Comparison of ENCODE assay signal across 1 cellular context in the genomic region with DNA sequence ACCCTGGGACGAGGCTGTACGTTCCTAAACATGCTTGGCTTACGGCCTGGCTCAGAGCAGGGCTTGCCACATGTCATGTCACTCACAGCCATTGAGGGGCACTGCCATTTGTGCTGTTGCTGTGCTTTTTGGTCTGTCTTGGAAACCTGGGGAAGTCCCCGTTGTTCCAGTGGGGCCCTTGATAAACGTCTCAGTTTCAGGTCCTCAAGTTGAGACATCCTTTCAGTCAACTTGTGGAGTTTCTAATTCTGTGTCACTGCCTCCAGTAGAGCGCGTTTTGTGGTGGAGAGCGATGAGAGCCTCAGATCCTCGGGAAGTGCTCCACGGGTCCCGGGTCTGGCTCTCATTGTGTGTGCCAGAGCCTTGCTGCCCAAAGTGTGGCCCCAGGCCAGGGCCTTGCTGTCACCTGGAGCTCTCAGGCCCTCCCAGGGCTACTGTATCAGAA.
TF ChIP-seq lines count a peak whose summit lies in the region.

No MANE protein-coding gene starts in this region.

TF ChIP-seq in GM12878, 131 proteins besides CTCF, POLR2A, EP300 and RAD21 (continued from another document):
- TF ChIP-seq, protein P1, sequence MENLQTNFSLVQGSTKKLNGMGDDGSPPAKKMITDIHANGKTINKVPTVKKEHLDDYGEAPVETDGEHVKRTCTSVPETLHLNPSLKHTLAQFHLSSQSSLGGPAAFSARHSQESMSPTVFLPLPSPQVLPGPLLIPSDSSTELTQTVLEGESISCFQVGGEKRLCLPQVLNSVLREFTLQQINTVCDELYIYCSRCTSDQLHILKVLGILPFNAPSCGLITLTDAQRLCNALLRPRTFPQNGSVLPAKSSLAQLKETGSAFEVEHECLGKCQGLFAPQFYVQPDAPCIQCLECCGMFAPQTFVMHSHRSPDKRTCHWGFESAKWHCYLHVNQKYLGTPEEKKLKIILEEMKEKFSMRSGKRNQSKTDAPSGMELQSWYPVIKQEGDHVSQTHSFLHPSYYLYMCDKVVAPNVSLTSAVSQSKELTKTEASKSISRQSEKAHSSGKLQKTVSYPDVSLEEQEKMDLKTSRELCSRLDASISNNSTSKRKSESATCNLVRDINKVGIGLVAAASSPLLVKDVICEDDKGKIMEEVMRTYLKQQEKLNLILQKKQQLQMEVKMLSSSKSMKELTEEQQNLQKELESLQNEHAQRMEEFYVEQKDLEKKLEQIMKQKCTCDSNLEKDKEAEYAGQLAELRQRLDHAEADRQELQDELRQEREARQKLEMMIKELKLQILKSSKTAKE (IDR thresholded peaks at IDR 0.05; ENCODE audit: low read depth, poor library complexity, severe bottlenecking), result peak; percentile 65
- TF ChIP-seq SMAD1 (IDR thresholded peaks at IDR 0.05; ENCODE audit: low read depth, partially characterized antibody) (no peak), MXI1 (IDR thresholded peaks at IDR 0.05; ENCODE audit: low read depth, low read length) (no peak)
